Comparison of ENCODE assay signal across 24 cellular contexts in genomic region chr10:7235376-7235775, GRCh38.
"Had no signal": no experiment of that assay in that cellular context is flagged by ENCODE, and none has a peak within 500 bp of the region (broad histone marks: within the 10 kb centered on the region; RNA-seq: fewer than 3 reads in every experiment).

No MANE protein-coding gene starts in this region.

- H3K4me1 ChIP-seq: transverse colon, vagina had no signal

- H3K36me3 ChIP-seq: left lung, transverse colon had no signal

- H3K27me3 ChIP-seq: left lung, transverse colon, vagina had no signal

- ATAC-seq: left lung; sciatic nerve; stimulated activated effector memory CD8-positive, alpha-beta T cell treated with anti-CD3 and anti-CD28 coated beads, Interleukin-12 subunit alpha, Interleukin-12 subunit beta, amount 100 ng/mL, for 72 hours had no signal

- H3K27ac ChIP-seq: left lung, transverse colon, vagina had no signal

- FAIRE-seq: small intestine had no signal

- H3K4me3 ChIP-seq: left lung, transverse colon, vagina had no signal

- H3K27ac Mint-ChIP-seq: activated naive CD4-positive, alpha-beta T cell treated with anti-CD3 and anti-CD28 coated beads, Interleukin-2, amount 10 ng/mL, durations not matched to agents 7 days and 5 days; brain; dendritic cell treated with granulocyte-macrophage colony-stimulating factor and Interleukin-4, amounts not matched to agents 40 ng/mL and 50 ng/mL, for 4 days; stimulated activated effector memory CD8-positive, alpha-beta T cell treated with anti-CD3 and anti-CD28 coated beads, Interleukin-12 subunit alpha, Interleukin-12 subunit beta, amount 100 ng/mL, for 72 hours; T-helper 1 cell treated with Interleukin-12 subunit alpha and Interleukin-12 subunit beta and Interleukin-4 antibody, amounts not matched to agents 30 μg/mL and 1 μg/mL, for 36 hours had no signal

- H3K9me3 ChIP-seq: left lung, transverse colon, vagina had no signal

- H3K27me3 Mint-ChIP-seq: activated naive CD4-positive, alpha-beta T cell treated with anti-CD3 and anti-CD28 coated beads, Interleukin-2, amount 10 ng/mL, durations not matched to agents 7 days and 5 days; dendritic cell treated with granulocyte-macrophage colony-stimulating factor and Interleukin-4, amounts not matched to agents 40 ng/mL and 50 ng/mL, for 4 days had no signal

- DNase-seq: activated CD4-positive, alpha-beta T cell treated with anti-CD3 and anti-CD28 coated beads for 4 hours; activated CD4-positive, alpha-beta T cell treated with anti-CD3 and anti-CD28 coated beads, Interleukin-2, amount 50 U/mL, for 48 hours; activated CD4-positive, CD25-positive, alpha-beta regulatory T cell; activated effector memory CD4-positive, alpha-beta T cell treated with Interleukin-2 at 50 U/mL for 16 hours; activated naive CD4-positive, alpha-beta T cell treated with anti-CD3 and anti-CD28 coated beads, Interleukin-2, amount 10 ng/mL, durations not matched to agents 7 days and 5 days; activated T-cell treated with anti-CD3 and anti-CD28 coated beads, Interleukin-2, amount 50 U/mL, for 48 hours; aorta; caudate nucleus; effector CD4-positive, alpha-beta T cell; erythroblast; foreskin melanocyte; left lung; midbrain; nucleus accumbens; small intestine; stimulated activated CD4-positive, alpha-beta T cell treated with anti-CD3 and anti-CD28 coated beads, Interleukin-2, amount 100 ng/mL, for 24 hours; T1000; transverse colon had no signal

- H3K4me3 Mint-ChIP-seq: activated naive CD4-positive, alpha-beta T cell treated with anti-CD3 and anti-CD28 coated beads, Interleukin-2, amount 10 ng/mL, durations not matched to agents 7 days and 5 days; brain; dendritic cell treated with granulocyte-macrophage colony-stimulating factor and Interleukin-4, amounts not matched to agents 40 ng/mL and 50 ng/mL, for 4 days; stimulated activated effector memory CD8-positive, alpha-beta T cell treated with anti-CD3 and anti-CD28 coated beads, Interleukin-12 subunit alpha, Interleukin-12 subunit beta, amount 100 ng/mL, for 72 hours; T-helper 1 cell treated with Interleukin-12 subunit alpha and Interleukin-12 subunit beta and Interleukin-4 antibody, amounts not matched to agents 30 μg/mL and 1 μg/mL, for 36 hours had no signal

- H3K9me3 Mint-ChIP-seq: dendritic cell treated with granulocyte-macrophage colony-stimulating factor and Interleukin-4, amounts not matched to agents 40 ng/mL and 50 ng/mL, for 4 days; stimulated activated effector memory CD8-positive, alpha-beta T cell treated with anti-CD3 and anti-CD28 coated beads, Interleukin-12 subunit alpha, Interleukin-12 subunit beta, amount 100 ng/mL, for 72 hours had no signal
